In the genomic region with DNA sequence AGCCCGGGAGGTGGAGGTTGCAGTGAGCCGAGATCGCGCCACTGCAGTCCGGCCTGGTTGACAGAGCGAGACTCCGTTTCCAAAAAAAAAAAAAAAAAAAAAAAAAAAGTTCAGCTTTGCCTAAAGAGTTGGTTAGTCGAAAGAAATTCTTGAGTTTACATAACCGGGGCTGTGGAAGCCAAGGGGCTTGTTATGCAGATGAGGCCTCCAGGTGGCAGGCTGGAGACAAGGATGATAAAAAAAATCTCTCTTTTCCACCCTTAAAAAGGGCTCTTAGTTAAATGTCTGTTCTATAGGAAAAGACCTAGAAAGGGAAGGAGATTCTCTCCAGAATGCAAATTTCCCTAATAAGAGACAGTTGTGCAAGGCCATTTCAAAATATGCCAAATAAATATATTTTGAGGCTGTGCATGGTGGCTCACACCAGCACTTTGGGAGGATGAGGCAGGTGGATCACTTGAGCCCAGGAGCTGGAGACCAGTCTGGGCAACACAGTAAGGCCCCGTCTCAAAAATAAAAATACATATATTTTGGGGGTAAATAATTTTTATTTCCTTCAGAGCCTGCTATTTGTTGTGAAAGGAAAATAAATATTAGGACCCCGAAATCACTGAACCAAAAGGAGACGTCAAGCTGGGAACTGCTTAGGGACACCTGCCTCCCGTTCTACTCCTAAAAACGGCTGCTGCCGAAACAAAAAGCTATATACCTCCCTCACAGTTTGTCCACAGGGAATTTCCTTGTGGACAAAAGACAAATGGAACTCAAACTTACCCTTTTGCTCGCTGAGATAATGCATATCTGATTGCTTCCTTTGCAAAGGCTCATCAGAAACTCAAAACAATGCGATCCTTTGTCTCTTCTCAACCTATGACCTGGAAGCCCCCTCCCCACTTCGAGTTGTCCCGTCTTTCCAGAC, we compare ENCODE assay signal across 8 cellular contexts. TPM values are rescaled to one million over a fixed set of nuclear protein-coding genes. Genes with fewer than 3 reads are reported as not detected.
A peak's percentile ranks its signal among the peaks of the same experiment; 100 is the strongest.
DNase-seq lines count a peak whose midpoint lies in the region; ATAC-seq and TF ChIP-seq lines count a peak whose summit lies in the region.

No MANE protein-coding gene starts in this region.

- H3K27me3 ChIP-seq in neutrophil: peaks cover 17% of the 10 kb centered on the region

- H3K4me3 ChIP-seq in foreskin fibroblast (ENCODE audit: low read depth in 1 of 2, low read length in 2 of 2) (no peak overlapping the region), neutrophil (ENCODE audit: low read depth in 1 of 2, low read length in 1 of 2) (no peak overlapping the region)

- ATAC-seq in HG02938 (IDR thresholded peaks at IDR 0.05; ENCODE audit: unreplicated experiment): no peak
- ATAC-seq in GM18502 (IDR thresholded peaks at IDR 0.05; ENCODE audit: poor library complexity, unreplicated experiment): no peak

- peak; percentile 52 for DNase-seq in stimulated activated CD4-positive, alpha-beta T cell treated with anti-CD3 and anti-CD28 coated beads, Interleukin-12 subunit alpha, Interleukin-12 subunit beta, amount 100 ng/mL, for 4 hours
- no peak for DNase-seq in stimulated activated CD4-positive, alpha-beta T cell treated with anti-CD3 and anti-CD28 coated beads, Interleukin-2, amount 100 ng/mL, for 48 hours
- DNase-seq in NCI-H1105 treated with DMSO at 0.1 percent for 48 hours (lab: John Stamatoyannopoulos, UW) (peak; percentile 38), foreskin fibroblast (peak; percentile 74 to 90)
- DNase-seq in activated CD4-positive, alpha-beta memory T cell treated with anti-CD3 and anti-CD28 coated beads, Interleukin-2, amount 10 ng/mL, durations not matched to agents 7 days and 5 days: peak; percentile 73

- H3K4me3 Mint-ChIP-seq in activated CD4-positive, alpha-beta memory T cell treated with anti-CD3 and anti-CD28 coated beads, Interleukin-2, amount 10 ng/mL, durations not matched to agents 7 days and 5 days: no peak overlapping the region

- no peaks in the 10 kb centered on the region for H3K9me3 ChIP-seq in neutrophil

- no peak overlapping the region for H3K27ac Mint-ChIP-seq in activated CD4-positive, alpha-beta memory T cell treated with anti-CD3 and anti-CD28 coated beads, Interleukin-2, amount 10 ng/mL, durations not matched to agents 7 days and 5 days

- peak overlapping the region; percentile 97 for H3K27ac ChIP-seq in neutrophil

- peaks cover 13% of the 10 kb centered on the region for H3K36me3 ChIP-seq in neutrophil

- POLR2A ChIA-PET in activated CD4-positive, alpha-beta memory T cell treated with anti-CD3 and anti-CD28 coated beads, Interleukin-2, amount 10 ng/mL, durations not matched to agents 7 days and 5 days (lab: Charles Lee): interaction anchor here (1.0 to 2.4 kb wide), 9 partner anchors 10 to 102 kb away, joined by 3 to 11 read pairs (median 7); partner anchors contain the start of gene SIRT3

- no peaks in the 10 kb centered on the region for H3K9me3 Mint-ChIP-seq in activated CD4-positive, alpha-beta memory T cell treated with anti-CD3 and anti-CD28 coated beads, Interleukin-2, amount 10 ng/mL, durations not matched to agents 7 days and 5 days

- peaks cover 22% of the 10 kb centered on the region for H3K36me3 Mint-ChIP-seq in activated CD4-positive, alpha-beta memory T cell treated with anti-CD3 and anti-CD28 coated beads, Interleukin-2, amount 10 ng/mL, durations not matched to agents 7 days and 5 days (ENCODE audit: low read depth)

- CTCF ChIA-PET in activated CD4-positive, alpha-beta memory T cell treated with anti-CD3 and anti-CD28 coated beads, Interleukin-2, amount 10 ng/mL, durations not matched to agents 7 days and 5 days (lab: Charles Lee): interaction anchor here (0.7 to 3.3 kb wide), 16 partner anchors 11 to 143 kb away, joined by 3 to 32 read pairs (median 4); partner anchors contain the start of genes BET1L, PSMD13, RIC8A and SIGIRR

- H3K4me1 Mint-ChIP-seq in activated CD4-positive, alpha-beta memory T cell treated with anti-CD3 and anti-CD28 coated beads, Interleukin-2, amount 10 ng/mL, durations not matched to agents 7 days and 5 days: peaks cover 33% of the 10 kb centered on the region

- peak; percentile 75 for TF ChIP-seq CTCF in foreskin fibroblast (IDR thresholded peaks at IDR 0.05; ENCODE audit: low read depth, low read length)
- TF ChIP-seq CTCF in neutrophil (IDR thresholded peaks at IDR 0.05): peak; percentile 64

- peaks cover 30 to 45% of the 10 kb centered on the region in 2 experiments for H3K4me1 ChIP-seq in neutrophil (ENCODE audit: control insufficient read depth in 1 of 2, insufficient read depth in 1 of 2, low read depth in 1 of 2, low read length in 1 of 2)

- peaks cover 11% of the 10 kb centered on the region for H3K27me3 Mint-ChIP-seq in activated CD4-positive, alpha-beta memory T cell treated with anti-CD3 and anti-CD28 coated beads, Interleukin-2, amount 10 ng/mL, durations not matched to agents 7 days and 5 days

RNA-seq across cellular contexts. Expression of gene IFITM2, which starts 2.4 kb away (rescaled TPM):
- total RNA-seq in activated CD4-positive, alpha-beta memory T cell treated with anti-CD3 and anti-CD28 coated beads, Interleukin-2, amount 10 ng/mL, durations not matched to agents 7 days and 5 days: 1,000 to 10,000 TPM; 1,637 to 1,643 TPM

RNA-seq across cellular contexts. Expression of gene IFITM5, which starts 5.8 kb away (rescaled TPM):
- not detected for total RNA-seq in activated CD4-positive, alpha-beta memory T cell treated with anti-CD3 and anti-CD28 coated beads, Interleukin-2, amount 10 ng/mL, durations not matched to agents 7 days and 5 days

RNA-seq across cellular contexts. Expression of gene IFITM1, which starts 8.7 kb away (rescaled TPM):
- total RNA-seq in activated CD4-positive, alpha-beta memory T cell treated with anti-CD3 and anti-CD28 coated beads, Interleukin-2, amount 10 ng/mL, durations not matched to agents 7 days and 5 days: 1,000 to 10,000 TPM; 1,010 to 1,055 TPM

RNA-seq across cellular contexts. Expression of gene IFITM3, which starts 15.5 kb away (rescaled TPM):
- total RNA-seq in activated CD4-positive, alpha-beta memory T cell treated with anti-CD3 and anti-CD28 coated beads, Interleukin-2, amount 10 ng/mL, durations not matched to agents 7 days and 5 days: 10 to 100 TPM; 52.3 to 58.8 TPM

RNA-seq across cellular contexts. Expression of gene PGGHG, which starts 16.2 kb away (rescaled TPM):
- 100 to 1,000 TPM; 113 to 117 TPM for total RNA-seq in activated CD4-positive, alpha-beta memory T cell treated with anti-CD3 and anti-CD28 coated beads, Interleukin-2, amount 10 ng/mL, durations not matched to agents 7 days and 5 days

Comparison
In these comparisons a context has a peak if more than half of its experiments do, and no peak if none do; other contexts are left out.
1. DNase-seq: peak in stimulated activated CD4-positive, alpha-beta T cell treated with anti-CD3 and anti-CD28 coated beads, Interleukin-12 subunit alpha, Interleukin-12 subunit beta, amount 100 ng/mL, for 4 hours (single experiment), NCI-H1105 treated with DMSO at 0.1 percent for 48 hours (single experiment), activated CD4-positive, alpha-beta memory T cell treated with anti-CD3 and anti-CD28 coated beads, Interleukin-2, amount 10 ng/mL, durations not matched to agents 7 days and 5 days (single experiment) and foreskin fibroblast (2 of 2); none in stimulated activated CD4-positive, alpha-beta T cell treated with anti-CD3 and anti-CD28 coated beads, Interleukin-2, amount 100 ng/mL, for 48 hours (0 of 2).